Comparison of ENCODE assay signal across 8 cellular contexts in the genomic region with DNA sequence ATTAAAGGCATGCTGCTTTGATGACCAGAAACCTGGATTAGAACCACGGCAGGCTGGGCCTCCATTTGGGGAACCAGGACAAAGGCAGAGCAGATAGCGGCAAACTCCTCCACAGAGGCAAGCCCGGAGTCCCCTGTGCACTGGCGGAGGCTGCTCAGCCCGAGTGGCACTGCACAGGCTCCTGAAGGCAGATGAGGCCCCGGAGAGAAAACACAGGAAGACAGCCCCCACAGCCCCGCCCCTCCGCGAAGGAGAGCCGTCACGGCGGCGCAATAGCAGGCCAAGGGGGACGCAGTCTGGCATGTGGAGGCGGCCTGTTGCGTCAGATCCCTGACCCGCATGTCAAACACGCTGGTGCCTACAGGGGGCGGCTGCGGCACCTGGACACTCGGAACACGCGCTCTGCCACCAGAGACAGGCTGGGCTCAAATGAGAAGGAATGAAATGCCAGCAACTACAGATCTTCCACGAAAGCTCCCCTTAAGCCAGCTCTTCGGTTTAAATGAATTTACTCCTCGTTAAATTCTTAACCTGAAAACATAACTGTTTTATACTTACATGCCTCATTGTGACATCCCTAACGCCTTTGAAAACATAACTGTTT.
A peak's percentile ranks its signal among the peaks of the same experiment; 100 is the strongest.
DNase-seq lines count a peak whose midpoint lies in the region; ATAC-seq and TF ChIP-seq lines count a peak whose summit lies in the region.

No MANE protein-coding gene starts in this region.

- peaks cover 2% of the 10 kb centered on the region for H3K36me3 Mint-ChIP-seq in activated CD4-positive, alpha-beta T cell treated with anti-CD3 and anti-CD28 coated beads, Interleukin-2, amount 10 ng/mL, durations not matched to agents 24 days and 14 days (ENCODE audit: low read depth)

- H3K27ac Mint-ChIP-seq in activated CD4-positive, alpha-beta T cell treated with anti-CD3 and anti-CD28 coated beads, Interleukin-2, amount 10 ng/mL, durations not matched to agents 24 days and 14 days, result no peak overlapping the region

- H3K4me3 Mint-ChIP-seq in activated CD4-positive, alpha-beta T cell treated with anti-CD3 and anti-CD28 coated beads, Interleukin-2, amount 10 ng/mL, durations not matched to agents 24 days and 14 days, result no peak overlapping the region

- intact Hi-C loops in activated CD4-positive, alpha-beta T cell treated with anti-CD3 and anti-CD28 coated beads, Interleukin-2, amount 10 ng/mL, durations not matched to agents 24 days and 14 days (cut with micrococcal nuclease), result no loop called here
- intact Hi-C loops in left colon (cut with DNase I, micrococcal nuclease), result no loop called here

- H3K4me1 Mint-ChIP-seq in activated CD4-positive, alpha-beta T cell treated with anti-CD3 and anti-CD28 coated beads, Interleukin-2, amount 10 ng/mL, durations not matched to agents 24 days and 14 days, result peaks cover 20% of the 10 kb centered on the region

- ATAC-seq in left colon, result peak; percentile 50
- ATAC-seq in HG02610 (IDR thresholded peaks at IDR 0.05; ENCODE audit: unreplicated experiment), result no peak

- no peaks in the 10 kb centered on the region for H3K27me3 Mint-ChIP-seq in activated CD4-positive, alpha-beta T cell treated with anti-CD3 and anti-CD28 coated beads, Interleukin-2, amount 10 ng/mL, durations not matched to agents 24 days and 14 days

- no peak overlapping the region for H3K4me3 ChIP-seq in Jurkat, Clone E6-1 (ENCODE audit: low read length)
- H3K4me3 ChIP-seq in choroid plexus epithelial cell (ENCODE audit: low read depth, low read length), result no peak overlapping the region

- H3K9me3 Mint-ChIP-seq in activated CD4-positive, alpha-beta T cell treated with anti-CD3 and anti-CD28 coated beads, Interleukin-2, amount 10 ng/mL, durations not matched to agents 24 days and 14 days, result no peaks in the 10 kb centered on the region

- peak; percentile 84 for DNase-seq in Daoy (ENCODE audit: low read depth)
- DNase-seq in Jurkat, Clone E6-1 (ENCODE audit: low read depth, low spot score), result peak; percentile 49
- DNase-seq in activated CD4-positive, alpha-beta T cell treated with anti-CD3 and anti-CD28 coated beads, Interleukin-2, amount 10 ng/mL, durations not matched to agents 24 days and 14 days, result peak; percentile 86
- DNase-seq in choroid plexus epithelial cell (ENCODE audit: low read depth), result peak; percentile 85
- peak; percentile 67 to 73 for DNase-seq in left colon
- peak; percentile 76 for DNase-seq in stimulated activated CD4-positive, alpha-beta T cell treated with anti-CD3 and anti-CD28 coated beads, Interleukin-2, amount 100 ng/mL, for 4 hours (ENCODE audit: low read depth)
- no peak for DNase-seq in NCI-H524 treated with DMSO at 0.1 percent for 48 hours (lab: John Stamatoyannopoulos, UW)

- peak; percentile 57 for TF ChIP-seq CTCF in choroid plexus epithelial cell (conservative IDR thresholded peaks at IDR 0.05; ENCODE audit: low read depth, low read length)
